Comparison of ENCODE assay signal across 8 cellular contexts in the genomic region with DNA sequence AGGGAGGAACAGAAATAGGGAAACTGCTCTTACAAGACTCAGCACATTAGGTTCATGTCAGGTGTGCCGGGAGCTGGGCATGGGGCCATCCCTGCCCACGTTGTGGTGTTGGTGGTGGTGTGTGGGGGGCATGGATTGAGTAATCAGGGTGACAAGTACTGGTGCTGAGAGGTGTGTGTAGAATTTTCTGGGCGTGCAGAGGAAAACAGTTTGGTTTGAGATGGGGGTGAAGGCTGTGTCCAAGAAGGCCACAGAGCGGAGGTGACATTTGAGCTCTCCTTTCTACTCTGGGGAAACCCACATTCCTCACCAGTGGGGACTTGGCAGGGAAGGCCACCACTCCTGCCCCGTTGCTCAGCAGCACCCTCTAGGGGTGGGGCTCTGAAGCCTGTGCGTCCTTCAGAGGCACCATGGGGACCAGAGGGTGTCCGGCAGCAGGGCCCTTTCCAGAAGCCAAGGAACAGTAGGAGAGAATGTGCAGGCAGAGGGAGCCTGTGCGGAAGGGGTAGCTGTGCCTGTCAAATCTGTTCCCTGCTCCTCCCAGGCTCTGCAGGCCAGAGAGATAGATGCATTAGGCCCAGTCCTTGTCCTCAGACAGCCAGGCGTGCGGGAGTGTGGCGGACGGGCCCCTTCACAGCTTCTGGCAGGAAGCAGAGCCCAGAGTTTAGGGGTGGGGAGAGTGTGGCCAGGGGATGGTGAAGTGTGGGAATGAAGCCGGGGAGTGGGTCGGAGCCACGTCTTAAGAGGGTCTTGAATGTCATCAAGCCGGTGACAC. TPM values are rescaled to one million over a fixed set of nuclear protein-coding genes. Genes with fewer than 3 reads are reported as not detected.
DNase-seq lines count a peak whose midpoint lies in the region; ATAC-seq and TF ChIP-seq lines count a peak whose summit lies in the region.

No MANE protein-coding gene starts in this region.

- no peaks in the 10 kb centered on the region for H3K9me3 ChIP-seq in DOHH2 (ENCODE audit: control insufficient read depth, insufficient read depth, low read length)
- H3K9me3 ChIP-seq in OCI-LY3 (ENCODE audit: insufficient read depth, low read length) = no peaks in the 10 kb centered on the region
- peaks cover 0 to 2% (median 0%) of the 10 kb centered on the region in 3 donors for H3K9me3 ChIP-seq in skeletal muscle tissue (ENCODE audit: control insufficient read depth in 3 of 3, low read length in 3 of 3)

- H3K36me3 ChIP-seq in DOHH2 (ENCODE audit: control insufficient read depth, low read length) (no peaks in the 10 kb centered on the region), OCI-LY3 (replicated peaks; ENCODE audit: low read depth, low read length) (peaks cover 10% of the 10 kb centered on the region), skeletal muscle tissue (ENCODE audit: control insufficient read depth in 3 of 3, insufficient read depth in 3 of 3, low read length in 3 of 3) (no peaks in the 10 kb centered on the region)

- H3K27me3 ChIP-seq in DOHH2 (ENCODE audit: control insufficient read depth, low read length) = peaks cover 8% of the 10 kb centered on the region
- H3K27me3 ChIP-seq in OCI-LY3 (ENCODE audit: low read depth, low read length) = no peaks in the 10 kb centered on the region
- H3K27me3 ChIP-seq in skeletal muscle tissue (ENCODE audit: control insufficient read depth in 3 of 3, insufficient read depth in 3 of 3, low read length in 3 of 3) = no peaks in the 10 kb centered on the region

- H3K4me2 ChIP-seq in DOHH2 (ENCODE audit: low read length) (no peak overlapping the region), OCI-LY3 (ENCODE audit: low read length) (peak overlapping the region; percentile 32)

- no peak overlapping the region for H2AFZ ChIP-seq in OCI-LY3 (ENCODE audit: low read depth, low read length)

- H3K9ac ChIP-seq in OCI-LY3 (ENCODE audit: low read length) = no peak overlapping the region
- peak overlapping the region in 2 of 3 donors; percentile 40 for H3K9ac ChIP-seq in skeletal muscle tissue (ENCODE audit: low read depth in 1 of 3, low read length in 3 of 3)

- peak; percentile 15 for DNase-seq in effector CD8-positive, alpha-beta T cell (lab: John Stamatoyannopoulos, UW)
- DNase-seq in AG08396 (ENCODE audit: low spot score) = no peak
- no peak for DNase-seq in HPDE6-E6E7 (ENCODE audit: extremely low spot score)
- DNase-seq in HK-2 (ENCODE audit: unreplicated experiment) = no peak

- H3K27ac ChIP-seq in DOHH2 (ENCODE audit: low read depth, low read length) (no peak overlapping the region), OCI-LY3 (ENCODE audit: low read length) (no peak overlapping the region), skeletal muscle tissue (ENCODE audit: low read depth, low read length) (peak overlapping the region; percentile 54)

- H3K79me2 ChIP-seq in DOHH2 (ENCODE audit: control insufficient read depth, low read length) (peaks cover 9% of the 10 kb centered on the region; the same call in 1 of the 2 replicates), OCI-LY3 (ENCODE audit: low read length) (peaks cover 94% of the 10 kb centered on the region)

- H3K4me1 ChIP-seq in DOHH2 (ENCODE audit: control insufficient read depth, low read length) (peaks cover 11% of the 10 kb centered on the region), OCI-LY3 (ENCODE audit: low read length) (peaks cover 20% of the 10 kb centered on the region), skeletal muscle tissue (ENCODE audit: control insufficient read depth in 3 of 3, insufficient read depth in 3 of 3, low read length in 3 of 3) (peaks cover 31 to 55% (median 50%) of the 10 kb centered on the region in 3 donors)

- H4K20me1 ChIP-seq in DOHH2 (ENCODE audit: control insufficient read depth, insufficient read depth, low read depth, low read length) (peaks cover 4% of the 10 kb centered on the region; the same call in 1 of the 2 replicates), OCI-LY3 (ENCODE audit: insufficient read depth, low read length) (peaks cover 98% of the 10 kb centered on the region)

- H3K9me2 ChIP-seq in DOHH2 (replicated peaks; ENCODE audit: control insufficient read depth, low read length) = no peaks in the 10 kb centered on the region

- H3F3A ChIP-seq in DOHH2 (ENCODE audit: control insufficient read depth, insufficient read depth) = no peaks in the 10 kb centered on the region

- no peak overlapping the region for H3K4me3 ChIP-seq in DOHH2 (ENCODE audit: low read length)
- no peak overlapping the region for H3K4me3 ChIP-seq in OCI-LY3 (ENCODE audit: low read length)
- H3K4me3 ChIP-seq in skeletal muscle tissue (ENCODE audit: low read length in 3 of 3) = peak overlapping the region in 1 of 3 donors; percentile 20

- TF ChIP-seq CTCF in DOHH2 (IDR thresholded peaks at IDR 0.05; ENCODE audit: low read depth, low read length, poor library complexity, severe bottlenecking) = peak; percentile 68
- TF ChIP-seq CTCF in OCI-LY3 (IDR thresholded peaks at IDR 0.05; ENCODE audit: low read depth, low read length) = peak; percentile 64

- ATAC-seq in HG03521 (IDR thresholded peaks at IDR 0.05; ENCODE audit: unreplicated experiment) = no peak

RNA-seq across cellular contexts. Expression of a gene that starts 48.7 kb away (rescaled TPM):
- 27.7 TPM for total RNA-seq in skeletal muscle tissue
